Comparison of ENCODE assay signal across 7 cellular contexts in the genomic region with DNA sequence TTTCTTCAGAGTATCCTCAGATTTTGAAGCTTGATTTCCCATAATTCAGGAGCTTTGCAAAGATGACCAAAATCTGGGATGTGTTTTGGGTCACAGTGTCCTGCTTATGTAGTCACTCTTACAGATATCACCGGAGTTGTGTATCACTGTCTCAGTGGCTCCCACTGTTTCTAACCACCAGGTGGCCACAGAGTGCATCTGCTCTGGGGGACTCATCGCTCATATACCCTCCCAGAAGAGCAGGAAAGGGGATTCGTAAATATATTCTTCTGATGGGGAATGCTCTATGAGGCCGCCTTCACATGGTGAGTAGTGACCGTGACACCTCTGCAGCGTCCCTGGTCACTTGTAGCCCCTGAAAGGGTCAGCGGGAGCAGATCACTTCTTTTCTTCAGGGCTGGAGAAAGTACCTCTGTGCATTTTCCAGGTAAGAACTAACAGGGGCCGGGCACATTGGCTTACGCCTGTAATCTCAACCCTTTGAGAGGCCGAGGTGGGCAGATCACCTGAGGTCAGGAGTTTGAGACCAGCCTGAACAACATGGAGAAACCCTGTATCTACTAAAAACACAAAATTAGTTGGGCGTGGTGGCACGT.
DNase-seq lines count a peak whose midpoint lies in the region; ATAC-seq, FAIRE-seq and TF ChIP-seq lines count a peak whose summit lies in the region.
"Not testable (repeated sequence)": the region's sequence is repeated elsewhere in the genome, so short reads cannot be mapped to it uniquely, and the experiment has no call there.

No MANE protein-coding gene starts in this region.

- not testable (repeated sequence) for H3K27me3 Mint-ChIP-seq in activated CD4-positive, alpha-beta memory T cell treated with anti-CD3 and anti-CD28 coated beads, Interleukin-2, amount 10 ng/mL, durations not matched to agents 7 days and 5 days

- intact Hi-C loops in pancreas (cut with DNase I) = not testable (repeated sequence)

- CTCF ChIA-PET in activated CD4-positive, alpha-beta memory T cell treated with anti-CD3 and anti-CD28 coated beads, Interleukin-2, amount 10 ng/mL, durations not matched to agents 7 days and 5 days (lab: Charles Lee) = not testable (repeated sequence)

- peak in 3 of 4 donors; percentile 71 to 78 (median 76) for ATAC-seq in pancreas

- POLR2A ChIA-PET in activated CD4-positive, alpha-beta memory T cell treated with anti-CD3 and anti-CD28 coated beads, Interleukin-2, amount 10 ng/mL, durations not matched to agents 7 days and 5 days (lab: Charles Lee) = not testable (repeated sequence)

- DNase-seq in Daoy (ENCODE audit: low read depth) (peak; percentile 23), Karpas-422 (peak; percentile 67), bronchial epithelial cell (ENCODE audit: low read depth) (peak; percentile 10), pancreas (peak in 1 of 6 donors; percentile 25)
- DNase-seq in activated CD4-positive, alpha-beta memory T cell treated with anti-CD3 and anti-CD28 coated beads, Interleukin-2, amount 10 ng/mL, durations not matched to agents 7 days and 5 days = peak; percentile 26
- not testable (repeated sequence) for DNase-seq in right atrium auricular region (ENCODE audit: low spot score)

- H3K4me1 ChIP-seq in Karpas-422 (ENCODE audit: low read length); OCI-LY1 (ENCODE audit: insufficient read depth, low read length, severe bottlenecking); right atrium auricular region; pancreas: not testable (repeated sequence)

- H3K27me3 ChIP-seq in Karpas-422 (ENCODE audit: low read length); OCI-LY1 (ENCODE audit: insufficient read depth, low read length); bronchial epithelial cell (ENCODE audit: control insufficient read depth, insufficient read depth, low read length); right atrium auricular region; pancreas: not testable (repeated sequence)

- not testable (repeated sequence) for H3K79me2 ChIP-seq in Karpas-422 (ENCODE audit: low read length); OCI-LY1 (ENCODE audit: insufficient read depth, low read length)

- not testable (repeated sequence) for H3K9me3 Mint-ChIP-seq in activated CD4-positive, alpha-beta memory T cell treated with anti-CD3 and anti-CD28 coated beads, Interleukin-2, amount 10 ng/mL, durations not matched to agents 7 days and 5 days

- H3K9ac ChIP-seq in Karpas-422 (ENCODE audit: low read length); OCI-LY1 (ENCODE audit: low read length): not testable (repeated sequence)

- not testable (repeated sequence) for H3K27ac Mint-ChIP-seq in activated CD4-positive, alpha-beta memory T cell treated with anti-CD3 and anti-CD28 coated beads, Interleukin-2, amount 10 ng/mL, durations not matched to agents 7 days and 5 days

- not testable (repeated sequence) for H3K4me2 ChIP-seq in Karpas-422 (ENCODE audit: low read depth, low read length, poor library complexity, severe bottlenecking); OCI-LY1 (ENCODE audit: low read length)

- FAIRE-seq in bronchial epithelial cell (lab: Jason Lieb, UNC); pancreas (lab: Jason Lieb, UNC): not testable (repeated sequence)

- not testable (repeated sequence) for H3K36me3 Mint-ChIP-seq in activated CD4-positive, alpha-beta memory T cell treated with anti-CD3 and anti-CD28 coated beads, Interleukin-2, amount 10 ng/mL, durations not matched to agents 7 days and 5 days (ENCODE audit: low read depth)

- H4K20me1 ChIP-seq in Karpas-422 (ENCODE audit: insufficient read depth, low read depth, low read length); OCI-LY1 (ENCODE audit: insufficient read depth, low read length): not testable (repeated sequence)

- H3K36me3 ChIP-seq in Karpas-422 (ENCODE audit: insufficient read depth, low read length); OCI-LY1 (ENCODE audit: insufficient read depth, low read length); bronchial epithelial cell (ENCODE audit: control insufficient read depth, insufficient read depth, low read length); right atrium auricular region; pancreas: not testable (repeated sequence)

- 35 to 42% methylated on average over 12 of the region's 12 CpGs for WGBS in pancreas, 2 donors

- H3K9me2 ChIP-seq in Karpas-422 (replicated peaks; ENCODE audit: insufficient read depth, low read length); OCI-LY1 (ENCODE audit: low read depth, low read length): not testable (repeated sequence)

- H3K4me3 Mint-ChIP-seq in activated CD4-positive, alpha-beta memory T cell treated with anti-CD3 and anti-CD28 coated beads, Interleukin-2, amount 10 ng/mL, durations not matched to agents 7 days and 5 days = not testable (repeated sequence)

- H3K4me3 ChIP-seq in Karpas-422 (ENCODE audit: low read length); OCI-LY1 (ENCODE audit: low read depth, low read length, poor library complexity, severe bottlenecking); bronchial epithelial cell (ENCODE audit: low read depth, low read length); right atrium auricular region; pancreas: not testable (repeated sequence)

- H3K27ac ChIP-seq in Karpas-422 (ENCODE audit: low read length); OCI-LY1 (ENCODE audit: low read depth, low read length, poor library complexity, severe bottlenecking); right atrium auricular region; pancreas: not testable (repeated sequence)

- not testable (repeated sequence) for H2AFZ ChIP-seq in Karpas-422 (ENCODE audit: low read length); OCI-LY1 (ENCODE audit: low read length)

- not testable (repeated sequence) for H3K9me3 ChIP-seq in Karpas-422 (ENCODE audit: low read length); OCI-LY1 (ENCODE audit: low read length); right atrium auricular region; pancreas

- TF ChIP-seq CTCF in OCI-LY1 (IDR thresholded peaks at IDR 0.05; ENCODE audit: low read length) (peak; percentile 50), bronchial epithelial cell (IDR thresholded peaks at IDR 0.05; ENCODE audit: insufficient read depth, low read length, severe bottlenecking) (peak; percentile 57), right atrium auricular region (IDR thresholded peaks at IDR 0.05) (peak; percentile 31 to 69), pancreas (IDR thresholded peaks at IDR 0.05) (peak; percentile 28 to 59 (median 50))

- H3F3A ChIP-seq in OCI-LY1 (ENCODE audit: insufficient read depth, low read length) = not testable (repeated sequence)

- not testable (repeated sequence) for H3K4me1 Mint-ChIP-seq in activated CD4-positive, alpha-beta memory T cell treated with anti-CD3 and anti-CD28 coated beads, Interleukin-2, amount 10 ng/mL, durations not matched to agents 7 days and 5 days
